1 cellular context compared by ENCODE assay signal in the genomic region with DNA sequence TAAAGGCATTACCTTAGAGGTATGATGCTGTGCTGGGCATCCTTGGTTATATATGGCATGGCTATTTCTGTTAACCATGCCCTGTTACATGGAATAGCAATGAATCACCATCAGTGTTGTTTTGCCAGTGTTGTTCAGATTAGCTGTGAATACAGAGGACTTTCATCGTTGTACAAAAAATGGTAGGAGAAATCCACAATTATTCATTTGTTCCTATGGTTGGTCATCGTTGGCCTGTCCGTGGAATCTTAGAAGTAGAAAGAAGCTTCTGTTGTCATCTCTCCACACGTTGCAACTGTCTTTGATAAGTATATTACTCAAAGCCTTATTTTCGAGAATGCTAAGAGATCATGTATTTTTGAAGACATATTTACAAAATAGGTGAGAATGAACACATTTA.
TF ChIP-seq lines count a peak whose summit lies in the region.

No MANE protein-coding gene starts in this region.

TF ChIP-seq in WTC11, 78 proteins besides CTCF, POLR2A, EP300 and RAD21 (continued from another document):
- TF ChIP-seq, protein P1, sequence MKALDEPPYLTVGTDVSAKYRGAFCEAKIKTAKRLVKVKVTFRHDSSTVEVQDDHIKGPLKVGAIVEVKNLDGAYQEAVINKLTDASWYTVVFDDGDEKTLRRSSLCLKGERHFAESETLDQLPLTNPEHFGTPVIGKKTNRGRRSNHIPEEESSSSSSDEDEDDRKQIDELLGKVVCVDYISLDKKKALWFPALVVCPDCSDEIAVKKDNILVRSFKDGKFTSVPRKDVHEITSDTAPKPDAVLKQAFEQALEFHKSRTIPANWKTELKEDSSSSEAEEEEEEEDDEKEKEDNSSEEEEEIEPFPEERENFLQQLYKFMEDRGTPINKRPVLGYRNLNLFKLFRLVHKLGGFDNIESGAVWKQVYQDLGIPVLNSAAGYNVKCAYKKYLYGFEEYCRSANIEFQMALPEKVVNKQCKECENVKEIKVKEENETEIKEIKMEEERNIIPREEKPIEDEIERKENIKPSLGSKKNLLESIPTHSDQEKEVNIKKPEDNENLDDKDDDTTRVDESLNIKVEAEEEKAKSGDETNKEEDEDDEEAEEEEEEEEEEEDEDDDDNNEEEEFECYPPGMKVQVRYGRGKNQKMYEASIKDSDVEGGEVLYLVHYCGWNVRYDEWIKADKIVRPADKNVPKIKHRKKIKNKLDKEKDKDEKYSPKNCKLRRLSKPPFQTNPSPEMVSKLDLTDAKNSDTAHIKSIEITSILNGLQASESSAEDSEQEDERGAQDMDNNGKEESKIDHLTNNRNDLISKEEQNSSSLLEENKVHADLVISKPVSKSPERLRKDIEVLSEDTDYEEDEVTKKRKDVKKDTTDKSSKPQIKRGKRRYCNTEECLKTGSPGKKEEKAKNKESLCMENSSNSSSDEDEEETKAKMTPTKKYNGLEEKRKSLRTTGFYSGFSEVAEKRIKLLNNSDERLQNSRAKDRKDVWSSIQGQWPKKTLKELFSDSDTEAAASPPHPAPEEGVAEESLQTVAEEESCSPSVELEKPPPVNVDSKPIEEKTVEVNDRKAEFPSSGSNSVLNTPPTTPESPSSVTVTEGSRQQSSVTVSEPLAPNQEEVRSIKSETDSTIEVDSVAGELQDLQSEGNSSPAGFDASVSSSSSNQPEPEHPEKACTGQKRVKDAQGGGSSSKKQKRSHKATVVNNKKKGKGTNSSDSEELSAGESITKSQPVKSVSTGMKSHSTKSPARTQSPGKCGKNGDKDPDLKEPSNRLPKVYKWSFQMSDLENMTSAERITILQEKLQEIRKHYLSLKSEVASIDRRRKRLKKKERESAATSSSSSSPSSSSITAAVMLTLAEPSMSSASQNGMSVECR (CRISPR knock-in tag; IDR thresholded peaks at IDR 0.05; ENCODE audit: borderline replicate concordance) = no peak
- TF ChIP-seq, protein P2, sequence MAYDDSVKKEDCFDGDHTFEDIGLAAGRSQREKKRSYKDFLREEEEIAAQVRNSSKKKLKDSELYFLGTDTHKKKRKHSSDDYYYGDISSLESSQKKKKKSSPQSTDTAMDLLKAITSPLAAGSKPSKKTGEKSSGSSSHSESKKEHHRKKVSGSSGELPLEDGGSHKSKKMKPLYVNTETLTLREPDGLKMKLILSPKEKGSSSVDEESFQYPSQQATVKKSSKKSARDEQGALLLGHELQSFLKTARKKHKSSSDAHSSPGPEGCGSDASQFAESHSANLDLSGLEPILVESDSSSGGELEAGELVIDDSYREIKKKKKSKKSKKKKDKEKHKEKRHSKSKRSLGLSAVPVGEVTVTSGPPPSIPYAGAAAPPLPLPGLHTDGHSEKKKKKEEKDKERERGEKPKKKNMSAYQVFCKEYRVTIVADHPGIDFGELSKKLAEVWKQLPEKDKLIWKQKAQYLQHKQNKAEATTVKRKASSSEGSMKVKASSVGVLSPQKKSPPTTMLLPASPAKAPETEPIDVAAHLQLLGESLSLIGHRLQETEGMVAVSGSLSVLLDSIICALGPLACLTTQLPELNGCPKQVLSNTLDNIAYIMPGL (CRISPR knock-in tag; IDR thresholded peaks at IDR 0.05) = no peak
- no peak for TF ChIP-seq NR2C2 (CRISPR knock-in tag; IDR thresholded peaks at IDR 0.05)
